Comparison of ENCODE assay signal across 13 cellular contexts in genomic region chr17:40023590-40024292, GRCh38. TPM values are rescaled to one million over a fixed set of nuclear protein-coding genes. Genes with fewer than 3 reads are reported as not detected.
DNase-seq lines count a peak whose midpoint lies in the region; ATAC-seq and TF ChIP-seq lines count a peak whose summit lies in the region.
"Had no signal": no experiment of that assay in that cellular context is flagged by ENCODE, and none has a peak within 500 bp of the region (broad histone marks: within the 10 kb centered on the region; RNA-seq: fewer than 3 reads in every experiment).

No MANE protein-coding gene starts in this region.

- H3K18ac ChIP-seq in IMR-90 (ENCODE audit: low read depth, low read length), result no peak overlapping the region

- H4K20me1 ChIP-seq in IMR-90 (ENCODE audit: insufficient read depth, low read length), result no peaks in the 10 kb centered on the region

- CTCF ChIA-PET in IMR-90 (lab: Yijun Ruan, JAX), result no interaction called here

- TF ChIP-seq POLR2A in IMR-90 (IDR thresholded peaks at IDR 0.05; ENCODE audit: low read depth, low read length), result no peak

- no peak for TF ChIP-seq RAD21 in IMR-90 (IDR thresholded peaks at IDR 0.05; ENCODE audit: low read length)

- BruUV-seq in IMR-90 (replicated peaks; lab: Mats Ljungman, UMichigan), result no TSS peak

- peak overlapping the region; percentile 26; the same call in 1 of the 2 replicates for H2BK20ac ChIP-seq in IMR-90 (ENCODE audit: low read depth, low read length)

- H3K4me3 Mint-ChIP-seq in chondrocyte (ENCODE audit: unreplicated experiment) (no peak overlapping the region), mesothelial cell of epicardium (no peak overlapping the region)
- H3K4me3 Mint-ChIP-seq: activated CD4-positive, alpha-beta T cell treated with anti-CD3 and anti-CD28 coated beads, Interleukin-2, amount 10 ng/mL, durations not matched to agents 7 days and 5 days had no signal

- H3K27ac ChIP-seq in IMR-90 (ENCODE audit: insufficient read depth, low read length), result no peak overlapping the region
- no peak overlapping the region for H3K27ac ChIP-seq in WERI-Rb-1
- H3K27ac ChIP-seq: thoracic aorta had no signal

- peak overlapping the region; percentile 36 for H3K4ac ChIP-seq in IMR-90 (ENCODE audit: low read depth, low read length)

- DNase-seq in A172 (ENCODE audit: low spot score), result peak; percentile 58
- no peak for DNase-seq in IMR-90
- no peak for DNase-seq in chondrocyte (ENCODE audit: low spot score)
- peak; percentile 75 to 87 for DNase-seq in lung microvascular endothelial cell (ENCODE audit: low read depth in 2 of 2)
- no peak for DNase-seq in amygdala (lab: John Stamatoyannopoulos, UW)
- DNase-seq in WERI-Rb-1, result no peak
- no peak for DNase-seq in DMS114 treated with DMSO at 0.1 percent for 48 hours (lab: John Stamatoyannopoulos, UW; ENCODE audit: unreplicated experiment)
- DNase-seq in mesothelial cell of epicardium (ENCODE audit: low spot score in 2 of 2, unreplicated experiment in 2 of 2), result no peak
- DNase-seq: activated CD4-positive, alpha-beta T cell treated with anti-CD3 and anti-CD28 coated beads, Interleukin-2, amount 10 ng/mL, durations not matched to agents 7 days and 5 days; activated effector memory CD4-positive, alpha-beta T cell treated with anti-CD3 and anti-CD28 coated beads, Interleukin-2, amount 50 U/mL, for 16 hours; NCI-H1436; retina had no signal

- 0 out of 2 replicates have a peak overlapping the region, but pooled peaks have one; percentile 7 for H3K14ac ChIP-seq in IMR-90 (replicated peaks; ENCODE audit: low read depth, low read length)

- H3K4me3 ChIP-seq in IMR-90 (ENCODE audit: insufficient read depth, low read depth, low read length) (no peak overlapping the region), WERI-Rb-1 (ENCODE audit: low read depth, low read length) (no peak overlapping the region)
- H3K4me3 ChIP-seq: thoracic aorta had no signal

- peak overlapping the region; percentile 68 for H3K27ac Mint-ChIP-seq in chondrocyte (ENCODE audit: unreplicated experiment)
- H3K27ac Mint-ChIP-seq in mesothelial cell of epicardium, result no peak overlapping the region
- H3K27ac Mint-ChIP-seq: activated CD4-positive, alpha-beta T cell treated with anti-CD3 and anti-CD28 coated beads, Interleukin-2, amount 10 ng/mL, durations not matched to agents 7 days and 5 days had no signal

- H3K56ac ChIP-seq in IMR-90 (ENCODE audit: extremely low read depth, insufficient read depth, low read length), result no peak overlapping the region

- H3K9ac ChIP-seq in IMR-90 (ENCODE audit: low read depth, low read length), result no peak overlapping the region

- H2AFZ ChIP-seq in IMR-90 (replicated peaks; ENCODE audit: low read length, poor library complexity), result no peak overlapping the region

- H3K4me1 Mint-ChIP-seq in chondrocyte (ENCODE audit: low read depth) (peaks cover 36% of the 10 kb centered on the region), mesothelial cell of epicardium (peaks cover 10% of the 10 kb centered on the region)

- H3K36me3 ChIP-seq in IMR-90 (ENCODE audit: control insufficient read depth, insufficient read depth, low read length) (peaks cover 41% of the 10 kb centered on the region), WERI-Rb-1 (peaks cover 100% of the 10 kb centered on the region)

- H4K8ac ChIP-seq in IMR-90 (ENCODE audit: low read depth in 2 of 2, low read length in 2 of 2), result no peak overlapping the region

- H3K9me3 Mint-ChIP-seq in chondrocyte (ENCODE audit: low read depth), result no peaks in the 10 kb centered on the region
- no peaks in the 10 kb centered on the region for H3K9me3 Mint-ChIP-seq in mesothelial cell of epicardium
- H3K9me3 Mint-ChIP-seq: activated CD4-positive, alpha-beta T cell treated with anti-CD3 and anti-CD28 coated beads, Interleukin-2, amount 10 ng/mL, durations not matched to agents 7 days and 5 days had no signal

- no peak overlapping the region for H2BK5ac ChIP-seq in IMR-90 (ENCODE audit: low read depth, low read length, poor library complexity, severe bottlenecking)

- H3K36me3 Mint-ChIP-seq in chondrocyte (ENCODE audit: low read depth) (peaks cover 34% of the 10 kb centered on the region), mesothelial cell of epicardium (peaks cover 38% of the 10 kb centered on the region)

- no peak overlapping the region for H4K91ac ChIP-seq in IMR-90 (ENCODE audit: insufficient read depth, low read depth, low read length)

- H3K27me3 Mint-ChIP-seq in chondrocyte (ENCODE audit: low read depth), result no peaks in the 10 kb centered on the region
- no peaks in the 10 kb centered on the region for H3K27me3 Mint-ChIP-seq in mesothelial cell of epicardium (ENCODE audit: low read depth)
- H3K27me3 Mint-ChIP-seq: activated CD4-positive, alpha-beta T cell treated with anti-CD3 and anti-CD28 coated beads, Interleukin-2, amount 10 ng/mL, durations not matched to agents 7 days and 5 days had no signal

- in situ Hi-C loops in IMR-90 (cut with MboI; ENCODE audit: low sequenced_read_pairs), result loop anchor here (10.0 kb wide), 1 partner anchor 261 kb away; the partner anchor contains the start of gene CDC6

- H3K23ac ChIP-seq in IMR-90 (ENCODE audit: low read depth, low read length), result no peak overlapping the region

- intact Hi-C loops in IMR-90 (cut with micrococcal nuclease), result no loop called here

- H2BK120ac ChIP-seq in IMR-90 (ENCODE audit: low read depth, low read length), result no peak overlapping the region

- no peak overlapping the region for H3K4me2 ChIP-seq in IMR-90 (ENCODE audit: low read depth, low read length)

- ATAC-seq in IMR-90 (ENCODE audit: low read depth), result no peak; the same call in 1 of the 2 replicates

- TF ChIP-seq CTCF in IMR-90 (conservative IDR thresholded peaks at IDR 0.05; ENCODE audit: low read depth, low read length) (no peak), chondrocyte (IDR thresholded peaks at IDR 0.05) (no peak), WERI-Rb-1 (IDR thresholded peaks at IDR 0.05; ENCODE audit: low read depth, low read length) (no peak), mesothelial cell of epicardium (IDR thresholded peaks at IDR 0.05; ENCODE audit: unreplicated experiment) (no peak)

- no peak overlapping the region for H4K5ac ChIP-seq in IMR-90 (ENCODE audit: low read depth, low read length)

- H3K27me3 ChIP-seq in IMR-90 (ENCODE audit: control insufficient read depth, insufficient read depth, low read length) (no peaks in the 10 kb centered on the region), WERI-Rb-1 (ENCODE audit: insufficient read depth, low read depth, severe bottlenecking) (no peaks in the 10 kb centered on the region)

- H3K4me1 ChIP-seq in IMR-90 (ENCODE audit: control insufficient read depth, insufficient read depth, low read length), result peaks cover 29% of the 10 kb centered on the region

- peak overlapping the region; percentile 2; the same call in 1 of the 2 replicates for H2AK5ac ChIP-seq in IMR-90 (ENCODE audit: low read depth, low read length)

- H3K79me1 ChIP-seq in IMR-90 (ENCODE audit: low read depth in 1 of 2, low read length in 2 of 2), result 0 out of 4 replicates have a peak, but pooled peaks cover 0 to under 1% of the 10 kb centered on the region in 2 experiments

- no peak overlapping the region for H2BK15ac ChIP-seq in IMR-90 (ENCODE audit: low read depth, low read length)

- peak overlapping the region; percentile 23 for H2AK9ac ChIP-seq in IMR-90 (replicated peaks; ENCODE audit: low read depth, low read length, poor library complexity)

- H3K9me1 ChIP-seq in IMR-90 (ENCODE audit: insufficient read depth, low read length), result peaks cover 2% of the 10 kb centered on the region; the same call in 1 of the 2 replicates

- H3K9me3 ChIP-seq in IMR-90 (ENCODE audit: control insufficient read depth, insufficient read depth, low read length), result no peaks in the 10 kb centered on the region
- no peaks in the 10 kb centered on the region for H3K9me3 ChIP-seq in WERI-Rb-1 (ENCODE audit: severe bottlenecking)
- H3K9me3 ChIP-seq: thoracic aorta had no signal

- 67% methylated on average over 3 of the region's 10 CpGs; no CpG with 5 or more reads in 1 of the 2 experiments for WGBS in IMR-90 (ENCODE audit: extremely low coverage in 2 of 2, insufficient read length in 1 of 2), 2 experiments

- dilution Hi-C loops in IMR-90 (cut with HindIII; ENCODE audit: low sequenced_read_pairs, unreplicated experiment), result no loop called here

- POLR2A ChIA-PET in IMR-90 (lab: Charles Lee; ENCODE audit: unreplicated experiment), result no interaction called here

TF ChIP-seq in IMR-90, 13 proteins besides CTCF, POLR2A, EP300 and RAD21 (continues in another document):
- no peak for TF ChIP-seq CHD1 (IDR thresholded peaks at IDR 0.05; ENCODE audit: low read depth, low read length)

RNA-seq across cellular contexts. Expression of gene CSF3, which starts 8.5 kb away (rescaled TPM):
- total RNA-seq in A172 (2014; rRNA removed; shearing (Covaris generic)), result not detected in 2 replicates
- total RNA-seq in IMR-90 (2012; rRNA removed) (not detected in 2 replicates), chondrocyte (not detected in 3 replicates), lung microvascular endothelial cell (0.44 TPM in 1 of 2 replicates, not detected in the other), mesothelial cell of epicardium (not detected in 3 replicates)
- polyA plus RNA-seq in IMR-90 (2012; rRNA removed), result not detected in 2 replicates
- polyA plus RNA-seq in IMR-90 (2012; cell fraction: cytosol; rRNA removed), result 0.03 and 0.05 TPM in 2 replicates
- 0.04 TPM in 1 of 2 replicates, not detected in the other for polyA plus RNA-seq in IMR-90 (2012; cell fraction: nucleus; rRNA removed; ENCODE audit: low replicate concordance)
- total RNA-seq: activated CD4-positive, alpha-beta T cell treated with anti-CD3 and anti-CD28 coated beads, Interleukin-2, amount 10 ng/mL, durations not matched to agents 7 days and 5 days had no signal

RNA-seq across cellular contexts. Expression of gene MED24, which starts 30.5 kb away (rescaled TPM):
- total RNA-seq in A172 (2014; rRNA removed; shearing (Covaris generic)), result 46.5 and 67.3 TPM in 2 replicates
- total RNA-seq in IMR-90 (2012; rRNA removed), result 18.6 and 25.8 TPM in 2 replicates
- polyA plus RNA-seq in IMR-90 (2012; rRNA removed), result 73.6 and 79.0 TPM in 2 replicates
- polyA plus RNA-seq in IMR-90 (2012; cell fraction: cytosol; rRNA removed), result 29.9 and 49.0 TPM in 2 replicates
- polyA plus RNA-seq in IMR-90 (2012; cell fraction: nucleus; rRNA removed; ENCODE audit: low replicate concordance), result 167 and 365 TPM in 2 replicates
- 54.4 to 94.3 TPM (median 57.7 TPM) in 3 replicates for total RNA-seq in chondrocyte
- 29.2 and 30.3 TPM in 2 replicates for total RNA-seq in lung microvascular endothelial cell
- 125 to 131 TPM (median 130 TPM) in 3 replicates for total RNA-seq in mesothelial cell of epicardium

RNA-seq across cellular contexts. Expression of gene THRA, which starts 39.0 kb away (rescaled TPM):
- 14.5 and 17.8 TPM in 2 replicates for total RNA-seq in A172 (2014; rRNA removed; shearing (Covaris generic))
- 20.8 and 22.0 TPM in 2 replicates for total RNA-seq in IMR-90 (2012; rRNA removed)
- polyA plus RNA-seq in IMR-90 (2012; rRNA removed), result 21.9 and 23.4 TPM in 2 replicates
- 22.4 and 25.8 TPM in 2 replicates for polyA plus RNA-seq in IMR-90 (2012; cell fraction: cytosol; rRNA removed)
- 17.8 and 22.5 TPM in 2 replicates for polyA plus RNA-seq in IMR-90 (2012; cell fraction: nucleus; rRNA removed; ENCODE audit: low replicate concordance)
- total RNA-seq in chondrocyte, result 31.9 to 46.6 TPM (median 34.7 TPM) in 3 replicates
- 11.6 and 21.4 TPM in 2 replicates for total RNA-seq in lung microvascular endothelial cell
- 42.4 to 44.3 TPM (median 43.6 TPM) in 3 replicates for total RNA-seq in mesothelial cell of epicardium

RNA-seq across cellular contexts. Expression of gene PSMD3, which starts 43.1 kb away (rescaled TPM):
- total RNA-seq in A172 (2014; rRNA removed; shearing (Covaris generic)), result 229 and 262 TPM in 2 replicates
- total RNA-seq in IMR-90 (2012; rRNA removed), result 123 and 125 TPM in 2 replicates
- polyA plus RNA-seq in IMR-90 (2012; rRNA removed), result 154 and 155 TPM in 2 replicates
- polyA plus RNA-seq in IMR-90 (2012; cell fraction: cytosol; rRNA removed), result 69.3 and 125 TPM in 2 replicates
- 121 and 167 TPM in 2 replicates for polyA plus RNA-seq in IMR-90 (2012; cell fraction: nucleus; rRNA removed; ENCODE audit: low replicate concordance)
- total RNA-seq in chondrocyte, result 83.6 to 101 TPM (median 86.9 TPM) in 3 replicates
- total RNA-seq in lung microvascular endothelial cell, result 66.5 and 84.3 TPM in 2 replicates
- 107 to 111 TPM (median 110 TPM) in 3 replicates for total RNA-seq in mesothelial cell of epicardium

Comparison
In these comparisons a context has a peak if more than half of its experiments do, and no peak if none do; other contexts are left out.
1. DNase-seq: peak in A172 (single experiment) and lung microvascular endothelial cell (2 of 2); none in IMR-90 (single experiment), chondrocyte (single experiment), amygdala (0 of 56), WERI-Rb-1 (single experiment), DMS114 treated with DMSO at 0.1 percent for 48 hours (single experiment) and mesothelial cell of epicardium (0 of 2).